Comparison of ENCODE assay signal across 1 cellular context in the genomic region with DNA sequence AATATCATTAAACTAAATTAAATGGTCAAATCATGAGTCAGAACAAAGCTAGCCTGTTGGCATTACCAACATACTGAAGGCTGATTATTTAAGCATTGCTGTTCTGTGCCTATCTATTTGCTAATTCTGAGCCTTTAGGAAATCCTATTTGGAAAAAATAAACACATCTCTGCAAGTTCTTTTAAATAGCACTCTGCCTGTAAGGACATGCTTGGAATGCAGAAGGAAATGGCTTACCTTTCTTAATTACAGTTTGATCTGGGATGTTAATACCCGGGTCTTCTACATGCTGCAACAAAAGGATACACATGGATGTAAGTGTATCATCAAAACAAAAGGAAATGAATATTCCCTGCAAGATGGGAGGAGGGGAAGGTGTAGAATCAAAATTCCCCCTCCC.
TF ChIP-seq lines count a peak whose summit lies in the region.

No MANE protein-coding gene starts in this region.

TF ChIP-seq in GM23338, 12 proteins besides CTCF, POLR2A, EP300 and RAD21 (continued from another document):
- TF ChIP-seq, protein P1, sequence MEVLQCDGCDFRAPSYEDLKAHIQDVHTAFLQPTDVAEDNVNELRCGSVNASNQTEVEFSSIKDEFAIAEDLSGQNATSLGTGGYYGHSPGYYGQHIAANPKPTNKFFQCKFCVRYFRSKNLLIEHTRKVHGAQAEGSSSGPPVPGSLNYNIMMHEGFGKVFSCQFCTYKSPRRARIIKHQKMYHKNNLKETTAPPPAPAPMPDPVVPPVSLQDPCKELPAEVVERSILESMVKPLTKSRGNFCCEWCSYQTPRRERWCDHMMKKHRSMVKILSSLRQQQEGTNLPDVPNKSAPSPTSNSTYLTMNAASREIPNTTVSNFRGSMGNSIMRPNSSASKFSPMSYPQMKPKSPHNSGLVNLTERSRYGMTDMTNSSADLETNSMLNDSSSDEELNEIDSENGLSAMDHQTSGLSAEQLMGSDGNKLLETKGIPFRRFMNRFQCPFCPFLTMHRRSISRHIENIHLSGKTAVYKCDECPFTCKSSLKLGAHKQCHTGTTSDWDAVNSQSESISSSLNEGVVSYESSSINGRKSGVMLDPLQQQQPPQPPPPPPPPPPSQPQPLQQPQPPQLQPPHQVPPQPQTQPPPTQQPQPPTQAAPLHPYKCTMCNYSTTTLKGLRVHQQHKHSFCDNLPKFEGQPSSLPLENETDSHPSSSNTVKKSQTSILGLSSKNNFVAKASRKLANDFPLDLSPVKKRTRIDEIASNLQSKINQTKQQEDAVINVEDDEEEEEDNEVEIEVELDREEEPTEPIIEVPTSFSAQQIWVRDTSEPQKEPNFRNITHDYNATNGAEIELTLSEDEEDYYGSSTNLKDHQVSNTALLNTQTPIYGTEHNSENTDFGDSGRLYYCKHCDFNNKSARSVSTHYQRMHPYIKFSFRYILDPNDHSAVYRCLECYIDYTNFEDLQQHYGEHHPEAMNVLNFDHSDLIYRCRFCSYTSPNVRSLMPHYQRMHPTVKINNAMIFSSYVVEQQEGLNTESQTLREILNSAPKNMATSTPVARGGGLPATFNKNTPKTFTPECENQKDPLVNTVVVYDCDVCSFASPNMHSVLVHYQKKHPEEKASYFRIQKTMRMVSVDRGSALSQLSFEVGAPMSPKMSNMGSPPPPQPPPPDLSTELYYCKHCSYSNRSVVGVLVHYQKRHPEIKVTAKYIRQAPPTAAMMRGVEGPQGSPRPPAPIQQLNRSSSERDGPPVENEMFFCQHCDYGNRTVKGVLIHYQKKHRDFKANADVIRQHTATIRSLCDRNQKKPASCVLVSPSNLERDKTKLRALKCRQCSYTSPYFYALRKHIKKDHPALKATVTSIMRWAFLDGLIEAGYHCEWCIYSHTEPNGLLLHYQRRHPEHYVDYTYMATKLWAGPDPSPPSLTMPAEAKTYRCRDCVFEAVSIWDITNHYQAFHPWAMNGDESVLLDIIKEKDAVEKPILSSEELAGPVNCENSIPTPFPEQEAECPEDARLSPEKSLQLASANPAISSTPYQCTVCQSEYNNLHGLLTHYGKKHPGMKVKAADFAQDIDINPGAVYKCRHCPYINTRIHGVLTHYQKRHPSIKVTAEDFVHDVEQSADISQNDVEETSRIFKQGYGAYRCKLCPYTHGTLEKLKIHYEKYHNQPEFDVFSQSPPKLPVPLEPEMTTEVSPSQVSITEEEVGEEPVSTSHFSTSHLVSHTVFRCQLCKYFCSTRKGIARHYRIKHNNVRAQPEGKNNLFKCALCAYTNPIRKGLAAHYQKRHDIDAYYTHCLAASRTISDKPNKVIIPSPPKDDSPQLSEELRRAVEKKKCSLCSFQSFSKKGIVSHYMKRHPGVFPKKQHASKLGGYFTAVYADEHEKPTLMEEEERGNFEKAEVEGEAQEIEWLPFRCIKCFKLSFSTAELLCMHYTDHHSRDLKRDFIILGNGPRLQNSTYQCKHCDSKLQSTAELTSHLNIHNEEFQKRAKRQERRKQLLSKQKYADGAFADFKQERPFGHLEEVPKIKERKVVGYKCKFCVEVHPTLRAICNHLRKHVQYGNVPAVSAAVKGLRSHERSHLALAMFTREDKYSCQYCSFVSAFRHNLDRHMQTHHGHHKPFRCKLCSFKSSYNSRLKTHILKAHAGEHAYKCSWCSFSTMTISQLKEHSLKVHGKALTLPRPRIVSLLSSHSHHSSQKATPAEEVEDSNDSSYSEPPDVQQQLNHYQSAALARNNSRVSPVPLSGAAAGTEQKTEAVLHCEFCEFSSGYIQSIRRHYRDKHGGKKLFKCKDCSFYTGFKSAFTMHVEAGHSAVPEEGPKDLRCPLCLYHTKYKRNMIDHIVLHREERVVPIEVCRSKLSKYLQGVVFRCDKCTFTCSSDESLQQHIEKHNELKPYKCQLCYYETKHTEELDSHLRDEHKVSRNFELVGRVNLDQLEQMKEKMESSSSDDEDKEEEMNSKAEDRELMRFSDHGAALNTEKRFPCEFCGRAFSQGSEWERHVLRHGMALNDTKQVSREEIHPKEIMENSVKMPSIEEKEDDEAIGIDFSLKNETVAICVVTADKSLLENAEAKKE (CRISPR knock-in tag; IDR thresholded peaks at IDR 0.05) = no peak
- TF ChIP-seq, protein P2, sequence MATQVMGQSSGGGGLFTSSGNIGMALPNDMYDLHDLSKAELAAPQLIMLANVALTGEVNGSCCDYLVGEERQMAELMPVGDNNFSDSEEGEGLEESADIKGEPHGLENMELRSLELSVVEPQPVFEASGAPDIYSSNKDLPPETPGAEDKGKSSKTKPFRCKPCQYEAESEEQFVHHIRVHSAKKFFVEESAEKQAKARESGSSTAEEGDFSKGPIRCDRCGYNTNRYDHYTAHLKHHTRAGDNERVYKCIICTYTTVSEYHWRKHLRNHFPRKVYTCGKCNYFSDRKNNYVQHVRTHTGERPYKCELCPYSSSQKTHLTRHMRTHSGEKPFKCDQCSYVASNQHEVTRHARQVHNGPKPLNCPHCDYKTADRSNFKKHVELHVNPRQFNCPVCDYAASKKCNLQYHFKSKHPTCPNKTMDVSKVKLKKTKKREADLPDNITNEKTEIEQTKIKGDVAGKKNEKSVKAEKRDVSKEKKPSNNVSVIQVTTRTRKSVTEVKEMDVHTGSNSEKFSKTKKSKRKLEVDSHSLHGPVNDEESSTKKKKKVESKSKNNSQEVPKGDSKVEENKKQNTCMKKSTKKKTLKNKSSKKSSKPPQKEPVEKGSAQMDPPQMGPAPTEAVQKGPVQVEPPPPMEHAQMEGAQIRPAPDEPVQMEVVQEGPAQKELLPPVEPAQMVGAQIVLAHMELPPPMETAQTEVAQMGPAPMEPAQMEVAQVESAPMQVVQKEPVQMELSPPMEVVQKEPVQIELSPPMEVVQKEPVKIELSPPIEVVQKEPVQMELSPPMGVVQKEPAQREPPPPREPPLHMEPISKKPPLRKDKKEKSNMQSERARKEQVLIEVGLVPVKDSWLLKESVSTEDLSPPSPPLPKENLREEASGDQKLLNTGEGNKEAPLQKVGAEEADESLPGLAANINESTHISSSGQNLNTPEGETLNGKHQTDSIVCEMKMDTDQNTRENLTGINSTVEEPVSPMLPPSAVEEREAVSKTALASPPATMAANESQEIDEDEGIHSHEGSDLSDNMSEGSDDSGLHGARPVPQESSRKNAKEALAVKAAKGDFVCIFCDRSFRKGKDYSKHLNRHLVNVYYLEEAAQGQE (IDR thresholded peaks at IDR 0.05; ENCODE audit: unreplicated experiment) = no peak
- TF ChIP-seq NANOG (IDR thresholded peaks at IDR 0.05; ENCODE audit: borderline replicate concordance) (no peak), STAT1 (IDR thresholded peaks at IDR 0.05; ENCODE audit: unreplicated experiment) (no peak), ZNF331 (CRISPR knock-in tag; IDR thresholded peaks at IDR 0.05; ENCODE audit: low read depth) (no peak)
